Comparison of ENCODE assay signal across 23 cellular contexts in the genomic region with DNA sequence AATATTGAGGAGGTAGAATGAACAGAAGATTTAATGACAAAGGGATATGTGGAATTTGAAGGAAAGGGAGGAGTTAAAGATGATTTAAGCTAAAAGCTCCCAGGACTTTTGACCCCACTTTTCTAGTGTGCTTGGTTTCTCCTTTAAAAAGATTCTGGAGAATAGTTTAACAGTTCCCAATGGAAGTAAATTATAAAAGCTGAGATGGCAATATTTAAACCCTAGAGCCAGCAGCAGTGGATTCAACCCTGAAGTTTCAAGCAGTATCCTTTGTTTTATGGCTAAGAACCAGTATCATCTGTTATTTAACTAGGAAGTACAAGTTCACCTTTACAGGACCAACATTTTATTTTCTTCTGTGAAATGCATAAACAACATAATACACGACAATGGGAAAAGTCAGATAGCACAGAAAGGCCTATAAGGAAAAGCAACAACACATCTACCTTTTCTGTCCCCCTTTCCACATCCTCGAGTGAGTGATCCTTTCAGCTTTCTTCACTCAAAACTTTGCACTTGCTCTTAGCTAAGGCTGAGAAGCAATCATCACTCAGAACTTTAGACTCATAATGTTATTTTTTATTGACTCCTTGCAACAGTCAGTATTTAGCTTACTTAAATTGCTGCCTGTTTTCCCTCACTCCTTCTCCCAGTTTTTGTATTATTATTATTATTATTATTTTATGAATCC.
"Had no signal": no experiment of that assay in that cellular context is flagged by ENCODE, and none has a peak within 500 bp of the region (broad histone marks: within the 10 kb centered on the region; RNA-seq: fewer than 3 reads in every experiment).

No MANE protein-coding gene starts in this region.

- DNase-seq: colonic mucosa; dermis blood vessel endothelial cell; effector memory CD4-positive, alpha-beta T cell; hypothalamus; immature natural killer cell; islet precursor cell; kidney glomerular epithelial cell; mesenchymal stem cell; naive thymus-derived CD4-positive, alpha-beta T cell; nephron progenitor cell; nucleus accumbens; psoas muscle; right cardiac atrium; stimulated activated CD4-positive, alpha-beta T cell treated with anti-CD3 and anti-CD28 coated beads, Interleukin-15, amount 100 ng/mL, for 24 hours; stimulated activated CD4-positive, alpha-beta T cell treated with anti-CD3 and anti-CD28 coated beads, Interleukin-2, amount 100 ng/mL, for 48 hours; stimulated activated naive B cell treated with anti-CD40 and anti-IgM and Interleukin-4, amounts not matched to agents 10 μg/mL and 1 μg/mL and 100 μg/mL, for 72 hours; upper lobe of left lung had no signal

- ATAC-seq: naive thymus-derived CD4-positive, alpha-beta T cell; psoas muscle; right cardiac atrium; stimulated activated naive B cell treated with anti-CD40 and anti-IgM and Interleukin-4, amounts not matched to agents 10 μg/mL and 1 μg/mL and 100 μg/mL, for 72 hours had no signal

- H3K27ac ChIP-seq: colonic mucosa, psoas muscle, skin epidermis, thoracic aorta, tibial nerve, upper lobe of left lung had no signal

- H3K4me1 ChIP-seq: colonic mucosa, psoas muscle had no signal

- H3K9me3 ChIP-seq: colonic mucosa, psoas muscle, thoracic aorta, tibial nerve, upper lobe of left lung had no signal

- H3K27me3 ChIP-seq: colonic mucosa, tibial nerve, upper lobe of left lung had no signal

- H3K4me3 ChIP-seq: colonic mucosa, psoas muscle, skin epidermis, thoracic aorta, tibial nerve, upper lobe of left lung had no signal

- H3K36me3 ChIP-seq: colonic mucosa, thoracic aorta, upper lobe of left lung had no signal

- FAIRE-seq: endothelial cell of umbilical vein, frontal cortex, urothelium cell line had no signal
